Comparison of ENCODE assay signal across 1 cellular context in the genomic region with DNA sequence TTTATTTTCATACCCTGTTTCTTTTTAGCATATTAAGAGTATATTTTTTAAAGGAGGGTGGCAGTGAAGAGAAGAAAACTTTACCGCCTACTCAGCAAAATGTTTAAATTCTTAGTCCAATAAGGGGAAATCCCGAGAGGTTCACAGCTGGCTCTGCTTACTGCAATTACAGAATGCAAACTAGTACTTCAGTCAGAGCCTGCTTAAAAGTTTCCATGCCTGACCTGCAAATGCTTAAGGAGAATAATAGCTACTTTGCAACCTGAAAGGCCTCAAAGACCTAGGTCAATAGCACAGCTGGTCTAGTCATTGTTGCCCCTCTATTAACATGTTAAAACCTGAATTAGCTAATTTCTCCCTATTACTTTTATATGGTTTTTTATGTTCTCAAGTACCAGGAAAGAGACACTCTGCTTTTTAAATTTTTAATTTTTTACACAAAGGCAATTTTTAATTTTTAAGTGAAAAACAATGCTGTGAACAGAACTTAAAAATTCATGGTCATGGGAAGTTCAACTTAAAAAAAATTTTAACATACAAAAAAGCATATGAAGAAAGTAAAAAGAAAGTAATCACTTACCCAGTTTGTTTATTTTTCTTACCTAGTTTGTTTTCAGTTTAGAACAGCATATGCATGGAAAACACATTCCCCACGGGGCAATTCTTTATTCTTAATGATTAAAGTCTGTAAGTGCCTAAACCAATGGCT.
TF ChIP-seq lines count a peak whose summit lies in the region.

No MANE protein-coding gene starts in this region.

TF ChIP-seq in K562, 482 proteins besides CTCF, POLR2A, EP300 and RAD21 (continued from another document):
- TF ChIP-seq, protein P1, sequence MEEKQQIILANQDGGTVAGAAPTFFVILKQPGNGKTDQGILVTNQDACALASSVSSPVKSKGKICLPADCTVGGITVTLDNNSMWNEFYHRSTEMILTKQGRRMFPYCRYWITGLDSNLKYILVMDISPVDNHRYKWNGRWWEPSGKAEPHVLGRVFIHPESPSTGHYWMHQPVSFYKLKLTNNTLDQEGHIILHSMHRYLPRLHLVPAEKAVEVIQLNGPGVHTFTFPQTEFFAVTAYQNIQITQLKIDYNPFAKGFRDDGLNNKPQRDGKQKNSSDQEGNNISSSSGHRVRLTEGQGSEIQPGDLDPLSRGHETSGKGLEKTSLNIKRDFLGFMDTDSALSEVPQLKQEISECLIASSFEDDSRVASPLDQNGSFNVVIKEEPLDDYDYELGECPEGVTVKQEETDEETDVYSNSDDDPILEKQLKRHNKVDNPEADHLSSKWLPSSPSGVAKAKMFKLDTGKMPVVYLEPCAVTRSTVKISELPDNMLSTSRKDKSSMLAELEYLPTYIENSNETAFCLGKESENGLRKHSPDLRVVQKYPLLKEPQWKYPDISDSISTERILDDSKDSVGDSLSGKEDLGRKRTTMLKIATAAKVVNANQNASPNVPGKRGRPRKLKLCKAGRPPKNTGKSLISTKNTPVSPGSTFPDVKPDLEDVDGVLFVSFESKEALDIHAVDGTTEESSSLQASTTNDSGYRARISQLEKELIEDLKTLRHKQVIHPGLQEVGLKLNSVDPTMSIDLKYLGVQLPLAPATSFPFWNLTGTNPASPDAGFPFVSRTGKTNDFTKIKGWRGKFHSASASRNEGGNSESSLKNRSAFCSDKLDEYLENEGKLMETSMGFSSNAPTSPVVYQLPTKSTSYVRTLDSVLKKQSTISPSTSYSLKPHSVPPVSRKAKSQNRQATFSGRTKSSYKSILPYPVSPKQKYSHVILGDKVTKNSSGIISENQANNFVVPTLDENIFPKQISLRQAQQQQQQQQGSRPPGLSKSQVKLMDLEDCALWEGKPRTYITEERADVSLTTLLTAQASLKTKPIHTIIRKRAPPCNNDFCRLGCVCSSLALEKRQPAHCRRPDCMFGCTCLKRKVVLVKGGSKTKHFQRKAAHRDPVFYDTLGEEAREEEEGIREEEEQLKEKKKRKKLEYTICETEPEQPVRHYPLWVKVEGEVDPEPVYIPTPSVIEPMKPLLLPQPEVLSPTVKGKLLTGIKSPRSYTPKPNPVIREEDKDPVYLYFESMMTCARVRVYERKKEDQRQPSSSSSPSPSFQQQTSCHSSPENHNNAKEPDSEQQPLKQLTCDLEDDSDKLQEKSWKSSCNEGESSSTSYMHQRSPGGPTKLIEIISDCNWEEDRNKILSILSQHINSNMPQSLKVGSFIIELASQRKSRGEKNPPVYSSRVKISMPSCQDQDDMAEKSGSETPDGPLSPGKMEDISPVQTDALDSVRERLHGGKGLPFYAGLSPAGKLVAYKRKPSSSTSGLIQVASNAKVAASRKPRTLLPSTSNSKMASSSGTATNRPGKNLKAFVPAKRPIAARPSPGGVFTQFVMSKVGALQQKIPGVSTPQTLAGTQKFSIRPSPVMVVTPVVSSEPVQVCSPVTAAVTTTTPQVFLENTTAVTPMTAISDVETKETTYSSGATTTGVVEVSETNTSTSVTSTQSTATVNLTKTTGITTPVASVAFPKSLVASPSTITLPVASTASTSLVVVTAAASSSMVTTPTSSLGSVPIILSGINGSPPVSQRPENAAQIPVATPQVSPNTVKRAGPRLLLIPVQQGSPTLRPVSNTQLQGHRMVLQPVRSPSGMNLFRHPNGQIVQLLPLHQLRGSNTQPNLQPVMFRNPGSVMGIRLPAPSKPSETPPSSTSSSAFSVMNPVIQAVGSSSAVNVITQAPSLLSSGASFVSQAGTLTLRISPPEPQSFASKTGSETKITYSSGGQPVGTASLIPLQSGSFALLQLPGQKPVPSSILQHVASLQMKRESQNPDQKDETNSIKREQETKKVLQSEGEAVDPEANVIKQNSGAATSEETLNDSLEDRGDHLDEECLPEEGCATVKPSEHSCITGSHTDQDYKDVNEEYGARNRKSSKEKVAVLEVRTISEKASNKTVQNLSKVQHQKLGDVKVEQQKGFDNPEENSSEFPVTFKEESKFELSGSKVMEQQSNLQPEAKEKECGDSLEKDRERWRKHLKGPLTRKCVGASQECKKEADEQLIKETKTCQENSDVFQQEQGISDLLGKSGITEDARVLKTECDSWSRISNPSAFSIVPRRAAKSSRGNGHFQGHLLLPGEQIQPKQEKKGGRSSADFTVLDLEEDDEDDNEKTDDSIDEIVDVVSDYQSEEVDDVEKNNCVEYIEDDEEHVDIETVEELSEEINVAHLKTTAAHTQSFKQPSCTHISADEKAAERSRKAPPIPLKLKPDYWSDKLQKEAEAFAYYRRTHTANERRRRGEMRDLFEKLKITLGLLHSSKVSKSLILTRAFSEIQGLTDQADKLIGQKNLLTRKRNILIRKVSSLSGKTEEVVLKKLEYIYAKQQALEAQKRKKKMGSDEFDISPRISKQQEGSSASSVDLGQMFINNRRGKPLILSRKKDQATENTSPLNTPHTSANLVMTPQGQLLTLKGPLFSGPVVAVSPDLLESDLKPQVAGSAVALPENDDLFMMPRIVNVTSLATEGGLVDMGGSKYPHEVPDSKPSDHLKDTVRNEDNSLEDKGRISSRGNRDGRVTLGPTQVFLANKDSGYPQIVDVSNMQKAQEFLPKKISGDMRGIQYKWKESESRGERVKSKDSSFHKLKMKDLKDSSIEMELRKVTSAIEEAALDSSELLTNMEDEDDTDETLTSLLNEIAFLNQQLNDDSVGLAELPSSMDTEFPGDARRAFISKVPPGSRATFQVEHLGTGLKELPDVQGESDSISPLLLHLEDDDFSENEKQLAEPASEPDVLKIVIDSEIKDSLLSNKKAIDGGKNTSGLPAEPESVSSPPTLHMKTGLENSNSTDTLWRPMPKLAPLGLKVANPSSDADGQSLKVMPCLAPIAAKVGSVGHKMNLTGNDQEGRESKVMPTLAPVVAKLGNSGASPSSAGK (IDR thresholded peaks at IDR 0.05) = no peak
- TF ChIP-seq HNRNPL (IDR thresholded peaks at IDR 0.05; ENCODE audit: low read depth, low read length) = no peak
- TF ChIP-seq MAFF (IDR thresholded peaks at IDR 0.05; ENCODE audit: low read length) = peak; percentile 75
- TF ChIP-seq MAFG (tag; conservative IDR thresholded peaks at IDR 0.05) = peak; percentile 29; the same call in 1 of the 2 replicates
- TF ChIP-seq FOXM1 (IDR thresholded peaks at IDR 0.05; ENCODE audit: low read depth) = no peak
- TF ChIP-seq FOXM1 (CRISPR knock-in tag; IDR thresholded peaks at IDR 0.05; ENCODE audit: low read depth) = no peak
- no peak for TF ChIP-seq RFX5 (IDR thresholded peaks at IDR 0.05; ENCODE audit: low read depth, low read length)
- TF ChIP-seq JUN (IDR thresholded peaks at IDR 0.05; ENCODE audit: borderline replicate concordance, low read depth, low read length) = no peak
- TF ChIP-seq JUN (CRISPR knock-in tag; IDR thresholded peaks at IDR 0.05; ENCODE audit: borderline replicate concordance) = no peak
- TF ChIP-seq C11orf30 (IDR thresholded peaks at IDR 0.05; ENCODE audit: low read depth) = peak; percentile 42; the same call in 1 of the 2 replicates
- TF ChIP-seq SREBF2 (CRISPR knock-in tag; IDR thresholded peaks at IDR 0.05) = no peak
- TF ChIP-seq ZNF316 (IDR thresholded peaks at IDR 0.05) = peak; percentile 57; the same call in 1 of the 2 replicates
- TF ChIP-seq SMAD3 (CRISPR knock-in tag; conservative IDR thresholded peaks at IDR 0.05) = no peak
- TF ChIP-seq MAFK (IDR thresholded peaks at IDR 0.05; ENCODE audit: low read length) = peak; percentile 80
- TF ChIP-seq MYC (IDR thresholded peaks at IDR 0.05; ENCODE audit: low read depth, low read length) = no peak
- TF ChIP-seq MYC (CRISPR knock-in tag; IDR thresholded peaks at IDR 0.05; ENCODE audit: borderline replicate concordance, low read depth) = no peak
- TF ChIP-seq, protein P2, sequence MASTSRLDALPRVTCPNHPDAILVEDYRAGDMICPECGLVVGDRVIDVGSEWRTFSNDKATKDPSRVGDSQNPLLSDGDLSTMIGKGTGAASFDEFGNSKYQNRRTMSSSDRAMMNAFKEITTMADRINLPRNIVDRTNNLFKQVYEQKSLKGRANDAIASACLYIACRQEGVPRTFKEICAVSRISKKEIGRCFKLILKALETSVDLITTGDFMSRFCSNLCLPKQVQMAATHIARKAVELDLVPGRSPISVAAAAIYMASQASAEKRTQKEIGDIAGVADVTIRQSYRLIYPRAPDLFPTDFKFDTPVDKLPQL (IDR thresholded peaks at IDR 0.05; ENCODE audit: extremely low read depth, insufficient read length) = no peak
TF ChIP-seq in K562: peak in this region for 5.
